In genomic region chr17:75617675-75618074, GRCh38 we compare ENCODE assay signal across 27 cellular contexts.
"Had no signal": no experiment of that assay in that cellular context is flagged by ENCODE, and none has a peak within 500 bp of the region (broad histone marks: within the 10 kb centered on the region; RNA-seq: fewer than 3 reads in every experiment).

No MANE protein-coding gene starts in this region.

- H3K4me3 ChIP-seq: SJSA1 had no signal

- H3K27me3 ChIP-seq: brain microvascular endothelial cell had no signal

- H3K9ac ChIP-seq: KMS-11, SK-N-SH had no signal

- H3K27ac ChIP-seq: brain microvascular endothelial cell, KMS-11, SJSA1 had no signal

- H3K4me1 ChIP-seq: SJSA1 had no signal

- DNase-seq: activated CD4-positive, alpha-beta T cell treated with anti-CD3 and anti-CD28 coated beads, Interleukin-2, amount 10 ng/mL, durations not matched to agents 24 days and 14 days; activated CD4-positive, alpha-beta T cell treated with anti-CD3 and anti-CD28 coated beads, Interleukin-2, amount 50 U/mL, for 4 hours; activated CD8-positive, alpha-beta T cell treated with anti-CD3 and anti-CD28 coated beads for 36 hours; activated effector memory CD4-positive, alpha-beta T cell treated with anti-CD3 and anti-CD28 coated beads, Interleukin-2, amount 50 U/mL, for 16 hours; activated naive CD4-positive, alpha-beta T cell; activated naive CD4-positive, alpha-beta T cell treated with anti-CD3 and anti-CD28 coated beads, Interleukin-2, amount 50 U/mL, for 16 hours; activated naive CD8-positive, alpha-beta T cell treated with anti-CD3 and anti-CD28 coated beads for 36 hours; activated T-cell treated with anti-CD3 and anti-CD28 coated beads, Interleukin-2, amount 50 U/mL, for 1 hour; activated T-cell treated with anti-CD3 and anti-CD28 coated beads, Interleukin-2, amount 50 U/mL, for 72 hours; amniotic stem cell; aorta; brain microvascular endothelial cell; MM.1S; MV-4-11; NCI-H1092; NCI-H1436 treated with DMSO at 0.1 percent for 48 hours; NCI-H1694 treated with DMSO at 0.1 percent for 48 hours; NCI-H2029; NCI-H345; NCI-H524 treated with DMSO at 0.1 percent for 48 hours; RPMI8226; SHP77 treated with DMSO at 0.1 percent for 48 hours; SK-N-SH had no signal

- ATAC-seq: activated CD8-positive, alpha-beta T cell treated with anti-CD3 and anti-CD28 coated beads for 36 hours; activated T-cell treated with anti-CD3 and anti-CD28 coated beads, Interleukin-2, amount 50 U/mL, for 72 hours; activated T-helper 17 cell treated with anti-CD3 and anti-CD28 coated beads, Interleukin-2, amount 50 U/mL, for 72 hours; Panc1 had no signal

- H3K9me3 ChIP-seq: SJSA1, SK-N-SH had no signal

- H3K36me3 ChIP-seq: brain microvascular endothelial cell, SJSA1 had no signal
